ENCODE assay signal across 13 cellular contexts in the genomic region with DNA sequence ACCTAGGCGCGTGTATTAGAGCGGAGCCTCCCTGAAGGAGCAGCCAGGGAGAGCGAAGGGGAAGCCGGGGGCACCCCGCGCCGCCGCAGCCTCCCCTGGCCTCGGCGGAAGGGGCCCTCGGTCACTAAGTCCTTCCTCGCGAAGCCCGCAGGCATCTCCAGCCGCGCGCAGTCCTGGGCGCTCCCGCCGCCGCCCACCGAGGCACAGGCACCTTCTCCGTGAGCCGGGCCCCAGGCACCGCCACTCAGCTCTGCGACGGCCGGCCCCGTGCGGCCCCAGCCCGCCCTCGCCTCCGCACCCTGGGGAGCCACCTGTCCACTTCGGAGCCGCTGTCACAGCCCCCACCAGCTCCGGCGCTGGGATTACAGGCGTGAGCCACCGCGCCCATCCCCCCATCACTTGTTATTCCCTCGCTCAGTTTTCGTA.
DNase-seq lines count a peak whose midpoint lies in the region; ATAC-seq, FAIRE-seq and TF ChIP-seq lines count a peak whose summit lies in the region.
"Had no signal": no experiment of that assay in that cellular context is flagged by ENCODE, and none has a peak within 500 bp of the region (broad histone marks: within the 10 kb centered on the region; RNA-seq: fewer than 3 reads in every experiment).

No MANE protein-coding gene starts in this region.

- H4K20me1 ChIP-seq in keratinocyte (ENCODE audit: control insufficient read depth, extremely low read depth, insufficient read depth, low read length): no peaks in the 10 kb centered on the region

- peaks cover 0 to 4% (median 4%) of the 10 kb centered on the region in 3 donors for H3K4me1 Mint-ChIP-seq in CD8-positive, alpha-beta memory T cell

- peak overlapping the region; percentile 64 for H3K4me2 ChIP-seq in keratinocyte (ENCODE audit: control insufficient read depth, extremely low read depth, insufficient read depth, low read depth, low read length)

- H3K27ac Mint-ChIP-seq in CD8-positive, alpha-beta memory T cell: no peak overlapping the region
- H3K27ac Mint-ChIP-seq: activated naive CD8-positive, alpha-beta T cell treated with anti-CD3 and anti-CD28 coated beads, Interleukin-2, amount 10 ng/mL, durations not matched to agents 7 days and 5 days; T-helper 1 cell treated with Interleukin-12 subunit alpha and Interleukin-12 subunit beta and Interleukin-4 antibody, amounts not matched to agents 30 μg/mL and 1 μg/mL, for 36 hours had no signal

- H3K36me3 Mint-ChIP-seq in CD8-positive, alpha-beta memory T cell: no peaks in the 10 kb centered on the region
- H3K36me3 Mint-ChIP-seq: activated naive CD8-positive, alpha-beta T cell treated with anti-CD3 and anti-CD28 coated beads, Interleukin-2, amount 10 ng/mL, durations not matched to agents 7 days and 5 days had no signal

- H3K4me3 ChIP-seq in coronary artery: peak overlapping the region; percentile 51
- H3K4me3 ChIP-seq in keratinocyte (ENCODE audit: control insufficient read depth in 2 of 3, extremely low read depth in 1 of 3, insufficient read depth in 2 of 3, low read depth in 1 of 3, low read length in 3 of 3): peak overlapping the region; percentile 21 to 53 (median 22)
- H3K4me3 ChIP-seq in stomach smooth muscle (ENCODE audit: low read length in 2 of 2): peak overlapping the region; percentile 47 to 62
- H3K4me3 ChIP-seq in CD8-positive, alpha-beta memory T cell (ENCODE audit: low read length): no peak overlapping the region

- dilution Hi-C loops in keratinocyte (cut with MboI; ENCODE audit: extremely low pct_ligation_motif_present, low sequenced_read_pairs): no loop called here

- peaks cover 55 to 60% of the 10 kb centered on the region in 2 donors for H3K27me3 Mint-ChIP-seq in CD8-positive, alpha-beta memory T cell

- CTCF ChIA-PET in CD8-positive, alpha-beta memory T cell (lab: Charles Lee): no interaction called here

- DNase-seq in NCI-H82 (lab: John Stamatoyannopoulos, UW) (peak; percentile 87), coronary artery (ENCODE audit: low spot score) (no peak), keratinocyte (ENCODE audit: low read depth, low spot score) (no peak), NCI-H1105 (lab: John Stamatoyannopoulos, UW) (no peak)
- DNase-seq in CD8-positive, alpha-beta memory T cell: no peak
- DNase-seq: activated CD8-positive, alpha-beta memory T cell treated with anti-CD3 and anti-CD28 coated beads for 24 hours; activated naive CD8-positive, alpha-beta T cell treated with anti-CD3 and anti-CD28 coated beads, Interleukin-2, amount 10 ng/mL, durations not matched to agents 7 days and 5 days; left colon; NCI-H1930 had no signal

- H3K36me3 ChIP-seq in keratinocyte (ENCODE audit: control insufficient read depth in 2 of 2, extremely low read depth in 1 of 2, insufficient read depth in 2 of 2, low read length in 2 of 2) (no peaks in the 10 kb centered on the region), stomach smooth muscle (ENCODE audit: control insufficient read depth in 2 of 2, insufficient read depth in 2 of 2, low read length in 2 of 2) (no peaks in the 10 kb centered on the region)
- H3K36me3 ChIP-seq in CD8-positive, alpha-beta memory T cell (ENCODE audit: insufficient read depth, low read length): no peaks in the 10 kb centered on the region

- TF ChIP-seq CTCF in coronary artery (IDR thresholded peaks at IDR 0.05) (no peak), keratinocyte (optimal IDR thresholded peaks at IDR 0.05 in 1 of 3, IDR thresholded peaks at IDR 0.05 in 1 of 3, conservative IDR thresholded peaks at IDR 0.05 in 1 of 3; ENCODE audit: extremely low read depth in 1 of 3, insufficient read depth in 2 of 3, low read length in 3 of 3) (no peak)

- H3K4me1 ChIP-seq in keratinocyte (ENCODE audit: control insufficient read depth, extremely low read depth, insufficient read depth, low read length) (no peaks in the 10 kb centered on the region), stomach smooth muscle (ENCODE audit: control insufficient read depth, insufficient read depth, low read length) (peaks cover 25% of the 10 kb centered on the region)
- no peaks in the 10 kb centered on the region for H3K4me1 ChIP-seq in CD8-positive, alpha-beta memory T cell (ENCODE audit: insufficient read depth, low read length)

- H3K9me3 ChIP-seq in keratinocyte (ENCODE audit: control insufficient read depth, low read depth, low read length) (no peaks in the 10 kb centered on the region), stomach smooth muscle (ENCODE audit: control insufficient read depth in 2 of 2, low read length in 2 of 2) (peaks cover 0 to 6% of the 10 kb centered on the region in 2 donors)
- H3K9me3 ChIP-seq in CD8-positive, alpha-beta memory T cell (ENCODE audit: low read length): no peaks in the 10 kb centered on the region

- peaks cover 13% of the 10 kb centered on the region for H3K27me3 ChIP-seq in keratinocyte (ENCODE audit: control insufficient read depth, extremely low read depth, insufficient read depth, low read length)
- peaks cover 11 to 15% of the 10 kb centered on the region in 2 donors for H3K27me3 ChIP-seq in stomach smooth muscle (ENCODE audit: control insufficient read depth in 1 of 2, insufficient read depth in 2 of 2, low read length in 2 of 2)
- H3K27me3 ChIP-seq in CD8-positive, alpha-beta memory T cell (ENCODE audit: insufficient read depth, low read length, poor library complexity, severe bottlenecking): peaks cover 28% of the 10 kb centered on the region

- POLR2A ChIA-PET in CD8-positive, alpha-beta memory T cell (lab: Charles Lee): no interaction called here

- H3K79me2 ChIP-seq in keratinocyte (ENCODE audit: control insufficient read depth, insufficient read depth, low read length): no peaks in the 10 kb centered on the region

- no peak overlapping the region for H2AFZ ChIP-seq in keratinocyte (ENCODE audit: control insufficient read depth, low read length)

- ATAC-seq in HG02623 (IDR thresholded peaks at IDR 0.05; ENCODE audit: unreplicated experiment): no peak
- ATAC-seq: left colon had no signal

- no peak for FAIRE-seq in keratinocyte (lab: Jason Lieb, UNC)

- no peak overlapping the region for H3K4me3 Mint-ChIP-seq in CD8-positive, alpha-beta memory T cell
- H3K4me3 Mint-ChIP-seq: activated naive CD8-positive, alpha-beta T cell treated with anti-CD3 and anti-CD28 coated beads, Interleukin-2, amount 10 ng/mL, durations not matched to agents 7 days and 5 days; T-helper 1 cell treated with Interleukin-12 subunit alpha and Interleukin-12 subunit beta and Interleukin-4 antibody, amounts not matched to agents 30 μg/mL and 1 μg/mL, for 36 hours had no signal

- H3K9me3 Mint-ChIP-seq in CD8-positive, alpha-beta memory T cell: peaks cover 3 to 14% (median 5%) of the 10 kb centered on the region in 5 donors
- H3K9me3 Mint-ChIP-seq: T-helper 1 cell treated with Interleukin-12 subunit alpha and Interleukin-12 subunit beta and Interleukin-4 antibody, amounts not matched to agents 30 μg/mL and 1 μg/mL, for 36 hours had no signal

- H3K27ac ChIP-seq in coronary artery (no peak overlapping the region), keratinocyte (ENCODE audit: control insufficient read depth, insufficient read depth, low read length) (no peak overlapping the region), stomach smooth muscle (ENCODE audit: low read length) (no peak overlapping the region)
- H3K27ac ChIP-seq in CD8-positive, alpha-beta memory T cell (ENCODE audit: low read depth, low read length): no peak overlapping the region
- H3K27ac ChIP-seq: epithelial cell of prostate had no signal

- H3K9ac ChIP-seq in keratinocyte (ENCODE audit: control insufficient read depth, extremely low read depth, insufficient read depth, low read length) (no peak overlapping the region), stomach smooth muscle (ENCODE audit: low read length in 2 of 2) (peak overlapping the region in 1 of 2 donors; percentile 38)

- H3K9me1 ChIP-seq in keratinocyte (ENCODE audit: control insufficient read depth, extremely low read depth, insufficient read depth, low read length): no peaks in the 10 kb centered on the region
